23 cellular contexts compared by ENCODE assay signal in the genomic region with DNA sequence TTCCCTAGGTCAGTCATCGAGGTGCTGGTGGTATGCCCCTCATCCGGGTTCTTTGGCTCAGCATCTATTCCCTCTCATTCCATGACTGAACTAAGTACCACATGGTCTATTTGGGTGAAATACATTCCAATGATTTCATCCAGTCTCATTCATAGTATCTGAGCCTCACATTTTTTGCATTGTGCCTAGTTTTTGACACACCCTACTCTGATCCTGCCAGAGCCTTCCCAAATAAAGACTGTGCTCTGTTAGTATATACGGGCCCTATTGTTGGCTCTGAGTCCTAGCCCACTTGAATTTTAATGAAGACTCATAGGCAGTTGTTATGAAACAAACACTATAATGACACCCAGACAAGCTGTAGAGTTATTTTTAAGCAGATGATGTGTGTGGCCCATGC.
"Had no signal": no experiment of that assay in that cellular context is flagged by ENCODE, and none has a peak within 500 bp of the region (broad histone marks: within the 10 kb centered on the region; RNA-seq: fewer than 3 reads in every experiment).

No MANE protein-coding gene starts in this region.

- H3K9ac ChIP-seq: neural progenitor cell had no signal

- H3K27ac Mint-ChIP-seq: endodermal cell; natural killer cell treated with Interleukin-12 subunit alpha and Interleukin-12 subunit beta and Interleukin-15 and Interleukin-18, amount 100 ng/mL, for 72 hours; neural progenitor cell; type B pancreatic cell had no signal

- H3K4me2 ChIP-seq: neural progenitor cell had no signal

- H3K4me3 Mint-ChIP-seq: endodermal cell; natural killer cell treated with Interleukin-12 subunit alpha and Interleukin-12 subunit beta and Interleukin-15 and Interleukin-18, amount 100 ng/mL, for 72 hours; neural progenitor cell; type B pancreatic cell had no signal

- H3K9me3 ChIP-seq: gastrocnemius medialis, mucosa of descending colon, ovary, thyroid gland had no signal

- ATAC-seq: gastrocnemius medialis; heart right ventricle; left lobe of liver; mucosa of descending colon; natural killer cell treated with Interleukin-12 subunit alpha and Interleukin-12 subunit beta and Interleukin-15 and Interleukin-18, amount 100 ng/mL, for 72 hours; stimulated activated naive CD8-positive, alpha-beta T cell treated with anti-CD3 and anti-CD28 coated beads, Interleukin-15, Interleukin-2, amounts not matched to agents 100 U/mL and 50 U/mL, for 24 hours had no signal

- DNase-seq: effector CD4-positive, alpha-beta T cell; endodermal cell; erythroblast; gastrocnemius medialis; heart right ventricle; hypothalamus; islet precursor cell; mammary epithelial cell; mucosa of descending colon; nucleus accumbens; ovary; sigmoid colon; small intestine; stimulated activated CD4-positive, alpha-beta T cell treated with anti-CD3 and anti-CD28 coated beads, Interleukin-2, amount 100 ng/mL, for 48 hours; stimulated activated naive CD8-positive, alpha-beta T cell treated with anti-CD3 and anti-CD28 coated beads, Interleukin-15, Interleukin-2, amounts not matched to agents 100 U/mL and 50 U/mL, for 24 hours; thyroid gland had no signal

- H3K27me3 ChIP-seq: gastrocnemius medialis, heart right ventricle, neural progenitor cell, ovary, right atrium auricular region, sigmoid colon, suprapubic skin, thyroid gland had no signal

- H3K36me3 Mint-ChIP-seq: natural killer cell treated with Interleukin-12 subunit alpha and Interleukin-12 subunit beta and Interleukin-15 and Interleukin-18, amount 100 ng/mL, for 72 hours; neural progenitor cell; type B pancreatic cell had no signal

- H3K4me3 ChIP-seq: coronary artery, gastrocnemius medialis, heart right ventricle, mucosa of descending colon, neural progenitor cell, ovary, right atrium auricular region, sigmoid colon, suprapubic skin, thyroid gland had no signal

- H2AFZ ChIP-seq: neural progenitor cell had no signal

- H3K27ac ChIP-seq: coronary artery, gastrocnemius medialis, heart right ventricle, neural progenitor cell, ovary, right atrium auricular region, sigmoid colon, suprapubic skin, thyroid gland had no signal

- H3K9me3 Mint-ChIP-seq: type B pancreatic cell had no signal

- H3K27me3 Mint-ChIP-seq: natural killer cell treated with Interleukin-12 subunit alpha and Interleukin-12 subunit beta and Interleukin-15 and Interleukin-18, amount 100 ng/mL, for 72 hours; type B pancreatic cell had no signal

- H3K36me3 ChIP-seq: gastrocnemius medialis, heart right ventricle, ovary, right atrium auricular region, sigmoid colon, suprapubic skin, thyroid gland had no signal

- H3K4me1 ChIP-seq: heart right ventricle, neural progenitor cell, right atrium auricular region, sigmoid colon, suprapubic skin, thyroid gland had no signal

- H3K4me1 Mint-ChIP-seq: endodermal cell, neural progenitor cell had no signal
